9 cellular contexts compared by ENCODE assay signal in the genomic region with DNA sequence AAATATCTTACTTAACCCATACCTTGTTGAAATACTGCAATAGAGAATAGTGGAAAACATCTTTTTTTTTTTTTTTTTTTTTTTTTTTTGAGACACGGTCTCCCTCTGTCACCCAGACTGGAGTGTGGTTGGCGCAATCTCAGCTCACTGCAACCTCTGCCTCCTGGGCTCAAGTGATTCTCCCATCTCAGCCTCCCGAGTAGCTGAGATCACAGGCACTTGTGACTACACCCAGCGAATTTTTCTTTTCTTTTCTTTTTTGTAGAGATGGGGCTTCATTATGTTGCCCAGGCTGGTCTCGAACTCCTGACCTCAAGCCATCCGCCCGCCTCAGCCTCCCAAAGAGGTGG. TPM values are rescaled to one million over a fixed set of nuclear protein-coding genes. Genes with fewer than 3 reads are reported as not detected.
DNase-seq lines count a peak whose midpoint lies in the region; ATAC-seq and TF ChIP-seq lines count a peak whose summit lies in the region.
"Not testable (repeated sequence)": the region's sequence is repeated elsewhere in the genome, so short reads cannot be mapped to it uniquely, and the experiment has no call there.
"Had no signal": no experiment of that assay in that cellular context is flagged by ENCODE, and none has a peak within 500 bp of the region (broad histone marks: within the 10 kb centered on the region; RNA-seq: fewer than 3 reads in every experiment).

No MANE protein-coding gene starts in this region.

- not testable (repeated sequence) for H3K4me3 ChIP-seq in AG04450 (ENCODE audit: low read depth, low read length); esophagus squamous epithelium; sigmoid colon; suprapubic skin; urinary bladder (ENCODE audit: low read depth, low read length)
- H3K4me3 ChIP-seq in ascending aorta (peak overlapping the region in 1 of 2 donors; percentile 76), heart right ventricle (peak overlapping the region in 5 of 10 donors; percentile 28 to 78 (median 69)), mesenchymal stem cell (ENCODE audit: insufficient read depth in 1 of 2, low read depth in 1 of 2, low read length in 2 of 2) (peak overlapping the region in 1 of 2 experiments; percentile 63)

- not testable (repeated sequence) for H2BK12ac ChIP-seq in mesenchymal stem cell (ENCODE audit: low read length in 2 of 2)

- H3K36me3 ChIP-seq in ascending aorta (peaks cover 8 to 13% of the 10 kb centered on the region in 2 donors), heart right ventricle (peaks cover 0 to 43% (median 0%) of the 10 kb centered on the region in 9 donors), mesenchymal stem cell (ENCODE audit: control insufficient read depth in 1 of 2, insufficient read depth in 2 of 2, low read depth in 1 of 2, low read length in 2 of 2) (peaks cover 27 to 82% of the 10 kb centered on the region in 2 experiments)
- not testable (repeated sequence) for H3K36me3 ChIP-seq in esophagus squamous epithelium; sigmoid colon; suprapubic skin; urinary bladder (ENCODE audit: insufficient read depth)

- DNase-seq in AG04450 (ENCODE audit: low read depth, low spot score); ascending aorta (ENCODE audit: low spot score in 2 of 2); esophagus squamous epithelium (lab: John Stamatoyannopoulos, UW); heart right ventricle; suprapubic skin (ENCODE audit: low spot score in 2 of 2): not testable (repeated sequence)
- DNase-seq in mesenchymal stem cell: peak; percentile 36
- DNase-seq in sigmoid colon: peak; percentile 33

- POLR2A ChIA-PET in AG04450 (lab: Yijun Ruan, JAX): interaction anchor here (1.6 to 8.1 kb wide), 5 partner anchors 10 to 60 kb away, joined by 6 to 181 read pairs (median 8); no protein-coding TSS in a partner anchor

- TF ChIP-seq EP300 in sigmoid colon (IDR thresholded peaks at IDR 0.05); suprapubic skin (IDR thresholded peaks at IDR 0.05): not testable (repeated sequence)

- not testable (repeated sequence) for H3K27me3 ChIP-seq in AG04450 (ENCODE audit: control insufficient read depth, insufficient read depth, low read length); ascending aorta; esophagus squamous epithelium; heart right ventricle; mesenchymal stem cell (ENCODE audit: control insufficient read depth in 1 of 2, insufficient read depth in 1 of 2, low read length in 2 of 2); sigmoid colon; suprapubic skin

- H3K18ac ChIP-seq in mesenchymal stem cell (ENCODE audit: low read depth in 1 of 2, low read length in 2 of 2): not testable (repeated sequence)

- H2BK120ac ChIP-seq in mesenchymal stem cell (ENCODE audit: low read depth, low read length): not testable (repeated sequence)

- not testable (repeated sequence) for H2BK15ac ChIP-seq in mesenchymal stem cell (ENCODE audit: low read depth, poor library complexity, severe bottlenecking)

- not testable (repeated sequence) for H4K91ac ChIP-seq in mesenchymal stem cell (ENCODE audit: low read length)

- not testable (repeated sequence) for ATAC-seq in heart right ventricle

- H3K9me3 ChIP-seq in AG04450 (ENCODE audit: control insufficient read depth, insufficient read depth, low read length); ascending aorta; esophagus squamous epithelium; heart right ventricle; mesenchymal stem cell (ENCODE audit: control insufficient read depth, low read length); sigmoid colon; suprapubic skin: not testable (repeated sequence)

- not testable (repeated sequence) for H2BK5ac ChIP-seq in mesenchymal stem cell (ENCODE audit: low read depth, low read length, poor library complexity, severe bottlenecking)

- H2AFZ ChIP-seq in mesenchymal stem cell (ENCODE audit: low read depth, low read length): not testable (repeated sequence)

- intact Hi-C loops in ascending aorta (cut with DNase I): loop anchor here (10.0 kb wide), 1 partner anchor 955 kb away; no protein-coding TSS in a partner anchor
- intact Hi-C loops in esophagus squamous epithelium (cut with DNase I); heart right ventricle (cut with DNase I); sigmoid colon (cut with DNase I): not testable (repeated sequence)

- not testable (repeated sequence) for H3K23ac ChIP-seq in mesenchymal stem cell (ENCODE audit: low read length in 2 of 2)

- H3K9ac ChIP-seq in mesenchymal stem cell (ENCODE audit: low read length): peak overlapping the region; percentile 96

- not testable (repeated sequence) for TF ChIP-seq POLR2A in esophagus squamous epithelium (IDR thresholded peaks at IDR 0.05); sigmoid colon (IDR thresholded peaks at IDR 0.05); suprapubic skin (IDR thresholded peaks at IDR 0.05)

- TF ChIP-seq CTCF in AG04450 (IDR thresholded peaks at IDR 0.05; ENCODE audit: low read depth, low read length); ascending aorta (IDR thresholded peaks at IDR 0.05); esophagus squamous epithelium (IDR thresholded peaks at IDR 0.05); heart right ventricle (IDR thresholded peaks at IDR 0.05); sigmoid colon (IDR thresholded peaks at IDR 0.05); suprapubic skin (IDR thresholded peaks at IDR 0.05): not testable (repeated sequence)

- CTCF ChIA-PET in AG04450 (lab: Charles Lee): interaction anchor here (1.2 to 5.0 kb wide), 3 partner anchors 9 to 60 kb away, joined by 3 to 30 read pairs (median 3); no protein-coding TSS in a partner anchor

- not testable (repeated sequence) for H3K4ac ChIP-seq in mesenchymal stem cell (ENCODE audit: low read depth in 1 of 2, low read length in 2 of 2)

- H2AK5ac ChIP-seq in mesenchymal stem cell (ENCODE audit: low read length, severe bottlenecking): not testable (repeated sequence)

- not testable (repeated sequence) for H3K14ac ChIP-seq in mesenchymal stem cell (ENCODE audit: low read length in 2 of 2)

- peaks cover 33 to 84% of the 10 kb centered on the region in 2 donors for H3K4me1 ChIP-seq in ascending aorta
- H3K4me1 ChIP-seq in esophagus squamous epithelium: peaks cover 28 to 96% (median 61%) of the 10 kb centered on the region in 3 donors
- peaks cover 29 to 98% (median 93%) of the 10 kb centered on the region in 9 donors for H3K4me1 ChIP-seq in heart right ventricle
- H3K4me1 ChIP-seq in mesenchymal stem cell (ENCODE audit: control insufficient read depth, insufficient read depth, low read depth, low read length): peaks cover 32% of the 10 kb centered on the region
- H3K4me1 ChIP-seq in sigmoid colon: peaks cover 0 to 100% (median 92%) of the 10 kb centered on the region in 4 donors
- H3K4me1 ChIP-seq in suprapubic skin: peaks cover 80% of the 10 kb centered on the region
- H3K4me1 ChIP-seq in urinary bladder (ENCODE audit: insufficient read depth): not testable (repeated sequence)

- 69 to 83% methylated on average over 7 of the region's 7 CpGs for WGBS in esophagus squamous epithelium, 2 donors
- 68 to 73% methylated on average over 7 of the region's 7 CpGs for WGBS in heart right ventricle, 2 donors
- WGBS in mesenchymal stem cell: 98% methylated on average over 6 of the region's 7 CpGs
- WGBS in sigmoid colon, 2 donors: 82 to 87% methylated on average over 7 of the region's 7 CpGs
- 74% methylated on average over 7 of the region's 7 CpGs for WGBS in suprapubic skin
- 54% methylated on average over 7 of the region's 7 CpGs for WGBS in urinary bladder

- not testable (repeated sequence) for H4K8ac ChIP-seq in mesenchymal stem cell (ENCODE audit: low read length)

- peak overlapping the region; percentile 12 for H3K27ac ChIP-seq in AG04450 (ENCODE audit: low read depth, low read length)
- H3K27ac ChIP-seq in ascending aorta: peak overlapping the region; percentile 93 to 98
- H3K27ac ChIP-seq in esophagus squamous epithelium: peak overlapping the region in 3 of 4 donors; percentile 71 to 90 (median 84)
- peak overlapping the region; percentile 54 to 95 (median 90) for H3K27ac ChIP-seq in heart right ventricle
- H3K27ac ChIP-seq in mesenchymal stem cell (ENCODE audit: low read length, poor library complexity, severe bottlenecking): not testable (repeated sequence)
- H3K27ac ChIP-seq in sigmoid colon: peak overlapping the region; percentile 87 to 95 (median 90)
- peak overlapping the region; percentile 82 for H3K27ac ChIP-seq in suprapubic skin
- peak overlapping the region; percentile 46 for H3K27ac ChIP-seq in urinary bladder (ENCODE audit: low read depth)

- not testable (repeated sequence) for H3K79me1 ChIP-seq in mesenchymal stem cell (replicated peaks; ENCODE audit: low read length, poor library complexity, severe bottlenecking)

- not testable (repeated sequence) for H3K4me2 ChIP-seq in mesenchymal stem cell (ENCODE audit: low read length, poor library complexity, severe bottlenecking)

RNA-seq across cellular contexts. Expression of gene SPARC, which starts 6.6 kb away (rescaled TPM):
- polyA plus RNA-seq in AG04450 (2011; rRNA removed) (5,773 and 5,780 TPM in 2 replicates), heart right ventricle (100 to 1,000 TPM; 144 to 924 TPM), sigmoid colon (100 to 1,000 TPM in 1 of 3 donors, 10 to 100 TPM in 2; 47.6 to 272 (median 70.9) TPM), urinary bladder (1,774 TPM)
- polyA minus RNA-seq in AG04450 (2011; rRNA and poly(A)+ RNA removed): 4,970 and 6,372 TPM in 2 replicates
- total RNA-seq in ascending aorta (935 TPM), esophagus squamous epithelium (100 to 1,000 TPM in 1 of 4 donors, 10 to 100 TPM in 3; 14.9 to 164 (median 61.9) TPM), heart right ventricle (1,000 to 10,000 TPM in 1 of 10 donors, 100 to 1,000 TPM in 9; 261 to 1,135 (median 456) TPM), sigmoid colon (100 to 1,000 TPM; 168 to 821 (median 339) TPM), suprapubic skin (100 to 1,000 TPM; 265 to 337 (median 270) TPM), urinary bladder (5,536 TPM)
- 5,201 TPM for polyA plus RNA-seq in mesenchymal stem cell (2013, experiment 1 of 2)
- 4,942 TPM for polyA plus RNA-seq in mesenchymal stem cell (2013, experiment 2 of 2)
- total RNA-seq: HT-29 had no signal
